In genomic region chr11:118577995-118578394, GRCh38 we compare ENCODE assay signal across 2 cellular contexts. TPM values are rescaled to one million over a fixed set of nuclear protein-coding genes. Genes with fewer than 3 reads are reported as not detected.
"Had no signal": no experiment of that assay in that cellular context is flagged by ENCODE, and none has a peak within 500 bp of the region (broad histone marks: within the 10 kb centered on the region; RNA-seq: fewer than 3 reads in every experiment).

No MANE protein-coding gene starts in this region.

RNA-seq across cellular contexts. Expression of gene TTC36, which starts 50.7 kb away (rescaled TPM):
- total RNA-seq: vagina had no signal
- polyA plus RNA-seq: thymus had no signal
